30 cellular contexts compared by ENCODE assay signal in the genomic region with DNA sequence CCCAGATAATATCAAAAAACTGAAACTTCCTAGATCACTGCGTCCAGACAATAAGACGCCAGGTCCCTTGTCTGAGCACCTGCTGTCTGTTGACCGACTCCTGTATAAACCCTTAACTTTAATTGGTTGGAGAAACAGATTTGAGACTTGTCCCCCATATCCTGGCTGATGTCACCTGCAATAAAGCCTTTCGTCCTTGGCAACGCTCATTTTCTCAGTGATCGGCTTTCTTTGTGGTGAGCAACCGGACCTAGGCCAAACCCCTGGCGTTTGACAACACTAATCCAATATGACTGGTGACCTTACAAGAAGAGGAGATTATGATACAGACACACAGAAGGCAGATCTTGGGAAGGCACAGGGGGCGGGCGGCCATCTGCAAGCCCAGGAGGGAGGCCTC.
DNase-seq lines count a peak whose midpoint lies in the region; ATAC-seq and TF ChIP-seq lines count a peak whose summit lies in the region.
"Had no signal": no experiment of that assay in that cellular context is flagged by ENCODE, and none has a peak within 500 bp of the region (broad histone marks: within the 10 kb centered on the region; RNA-seq: fewer than 3 reads in every experiment).

No MANE protein-coding gene starts in this region.

- no peaks in the 10 kb centered on the region for H3K4me1 ChIP-seq in hepatocyte (ENCODE audit: insufficient read depth)
- H3K4me1 ChIP-seq in CD4-positive, alpha-beta memory T cell (ENCODE audit: insufficient read depth, low read length) = no peaks in the 10 kb centered on the region
- H3K4me1 ChIP-seq: foreskin keratinocyte, HAP-1, heart left ventricle, parathyroid adenoma had no signal

- no peaks in the 10 kb centered on the region for H3K36me3 ChIP-seq in hepatocyte (replicated peaks; ENCODE audit: insufficient read depth, low read depth)
- H3K36me3 ChIP-seq in CD4-positive, alpha-beta memory T cell (ENCODE audit: insufficient read depth, low read length) = no peaks in the 10 kb centered on the region
- H3K36me3 ChIP-seq: esophagus squamous epithelium, HAP-1, heart left ventricle, thoracic aorta had no signal

- H3K4me3 Mint-ChIP-seq in CD4-positive, alpha-beta memory T cell = no peak overlapping the region
- H3K4me3 Mint-ChIP-seq: activated CD4-positive, alpha-beta memory T cell treated with anti-CD3 and anti-CD28 coated beads for 36 hours; activated naive CD8-positive, alpha-beta T cell; B cell; CD8-positive, alpha-beta memory T cell had no signal

- no peak overlapping the region for H3K4me3 ChIP-seq in hepatocyte
- no peak overlapping the region for H3K4me3 ChIP-seq in CD4-positive, alpha-beta memory T cell (ENCODE audit: low read length in 2 of 2)
- H3K4me3 ChIP-seq: esophagus squamous epithelium, HAP-1, heart left ventricle, smooth muscle cell, thoracic aorta had no signal

- 78% methylated on average over 10 of the region's 10 CpGs for WGBS in hepatocyte (ENCODE audit: low lambda C conversion rate, missing lambda C conversion rate)

- H4K20me1 ChIP-seq in hepatocyte (ENCODE audit: insufficient read depth, poor library complexity, severe bottlenecking) = no peaks in the 10 kb centered on the region

- H3K9me3 ChIP-seq in hepatocyte (ENCODE audit: low read depth) = no peaks in the 10 kb centered on the region
- H3K9me3 ChIP-seq in CD4-positive, alpha-beta memory T cell (ENCODE audit: control insufficient read depth in 1 of 2, low read length in 2 of 2) = no peaks in the 10 kb centered on the region
- H3K9me3 ChIP-seq: esophagus squamous epithelium, HAP-1, heart left ventricle, thoracic aorta had no signal

- peak overlapping the region; percentile 84 for H3K27ac ChIP-seq in hepatocyte
- no peak overlapping the region for H3K27ac ChIP-seq in CD4-positive, alpha-beta memory T cell (ENCODE audit: low read depth, low read length)
- H3K27ac ChIP-seq: esophagus squamous epithelium, foreskin keratinocyte, heart left ventricle, parathyroid adenoma, thoracic aorta had no signal

- peak overlapping the region; percentile 28 for H3K4me2 ChIP-seq in hepatocyte
- H3K4me2 ChIP-seq: smooth muscle cell had no signal

- peaks cover 0 to 5% (median 0%) of the 10 kb centered on the region in 8 donors for H3K9me3 Mint-ChIP-seq in CD4-positive, alpha-beta memory T cell
- H3K9me3 Mint-ChIP-seq: activated CD4-positive, alpha-beta memory T cell treated with anti-CD3 and anti-CD28 coated beads for 36 hours; activated T-helper 2 cell treated with anti-CD3 and anti-CD28 coated beads, Interferon-gamma antibody, Interleukin-2, Interleukin-4, amounts not matched to agents 10 μg/mL and 5 μg/mL and 100 μg/mL, durations not matched to agents 14 hours and 24 hours and 36 hours had no signal

- intact Hi-C loops in CD4-positive, alpha-beta memory T cell (cut with micrococcal nuclease) = no loop called here

- ATAC-seq in HG03457 (IDR thresholded peaks at IDR 0.05; ENCODE audit: unreplicated experiment) = no peak
- no peak for ATAC-seq in GM18520 (IDR thresholded peaks at IDR 0.05; ENCODE audit: unreplicated experiment)
- ATAC-seq: foreskin keratinocyte; heart left ventricle; HepG2; PC-3; stimulated activated naive CD8-positive, alpha-beta T cell treated with anti-CD3 and anti-CD28 coated beads, Interleukin-15, Interleukin-2, amounts not matched to agents 100 U/mL and 50 U/mL, for 24 hours had no signal

- H3K79me2 ChIP-seq in hepatocyte = no peaks in the 10 kb centered on the region
- H3K79me2 ChIP-seq: parathyroid adenoma had no signal

- no peaks in the 10 kb centered on the region for H3K9me2 ChIP-seq in hepatocyte (replicated peaks; ENCODE audit: insufficient read depth)

- DNase-seq in DMS153 treated with DMSO at 0.1 percent for 48 hours (lab: John Stamatoyannopoulos, UW; ENCODE audit: unreplicated experiment) (peak; percentile 90), NCI-H1436 (lab: John Stamatoyannopoulos, UW) (peak; percentile 72), NCI-H748 (lab: John Stamatoyannopoulos, UW; ENCODE audit: unreplicated experiment) (peak; percentile 98), hepatocyte (ENCODE audit: low spot score) (peak; percentile 58)
- DNase-seq in CD4-positive, alpha-beta memory T cell = no peak
- DNase-seq: ACHN; activated CD4-positive, alpha-beta memory T cell treated with anti-CD3 and anti-CD28 coated beads for 36 hours; activated CD4-positive, CD25-positive, alpha-beta regulatory T cell treated with anti-CD3 and anti-CD28 coated beads, Interleukin-2, amount 50 U/mL, for 72 hours; CD8-positive, alpha-beta memory T cell; esophagus squamous epithelium; foreskin keratinocyte; heart left ventricle; Karpas-422; kidney; NCI-H187; NCI-H345; PC-3; stimulated activated CD4-positive, alpha-beta T cell treated with anti-CD3 and anti-CD28 coated beads, Interleukin-1b, Interleukin-23, amount 100 ng/mL, for 48 hours; stimulated activated naive CD8-positive, alpha-beta T cell treated with anti-CD3 and anti-CD28 coated beads, Interleukin-15, Interleukin-2, amounts not matched to agents 100 U/mL and 50 U/mL, for 24 hours; T-helper 2 cell had no signal

- CTCF ChIA-PET in CD4-positive, alpha-beta memory T cell (lab: Charles Lee; ENCODE audit: partially characterized antibody) = no interaction called here

- no peak overlapping the region for H2AFZ ChIP-seq in hepatocyte
- H2AFZ ChIP-seq: parathyroid adenoma had no signal

- TF ChIP-seq CTCF in hepatocyte (IDR thresholded peaks at IDR 0.05; ENCODE audit: poor library complexity) = no peak

- POLR2A ChIA-PET in CD4-positive, alpha-beta memory T cell (lab: Charles Lee; ENCODE audit: partially characterized antibody) = no interaction called here

- no peaks in the 10 kb centered on the region for H3K27me3 ChIP-seq in hepatocyte
- no peaks in the 10 kb centered on the region for H3K27me3 ChIP-seq in CD4-positive, alpha-beta memory T cell (ENCODE audit: insufficient read depth, low read length)
- H3K27me3 ChIP-seq: esophagus squamous epithelium, foreskin keratinocyte, heart left ventricle had no signal

- no peaks in the 10 kb centered on the region for H3K4me1 Mint-ChIP-seq in CD4-positive, alpha-beta memory T cell
- H3K4me1 Mint-ChIP-seq: B cell; CD8-positive, alpha-beta memory T cell had no signal

- peaks cover 0 to 2% of the 10 kb centered on the region in 2 donors for H3K27me3 Mint-ChIP-seq in CD4-positive, alpha-beta memory T cell
- H3K27me3 Mint-ChIP-seq: activated CD4-positive, alpha-beta memory T cell treated with anti-CD3 and anti-CD28 coated beads for 36 hours; activated naive CD8-positive, alpha-beta T cell; CD8-positive, alpha-beta memory T cell had no signal

- H3K27ac Mint-ChIP-seq in CD4-positive, alpha-beta memory T cell = no peak overlapping the region
- H3K27ac Mint-ChIP-seq: activated CD4-positive, alpha-beta memory T cell treated with anti-CD3 and anti-CD28 coated beads for 36 hours; activated naive CD8-positive, alpha-beta T cell; activated T-helper 2 cell treated with anti-CD3 and anti-CD28 coated beads, Interferon-gamma antibody, Interleukin-2, Interleukin-4, amounts not matched to agents 10 μg/mL and 5 μg/mL and 100 μg/mL, durations not matched to agents 14 hours and 24 hours and 36 hours; B cell; CD8-positive, alpha-beta memory T cell had no signal

- H3K36me3 Mint-ChIP-seq in CD4-positive, alpha-beta memory T cell = no peaks in the 10 kb centered on the region
- H3K36me3 Mint-ChIP-seq: activated CD4-positive, alpha-beta memory T cell treated with anti-CD3 and anti-CD28 coated beads for 36 hours; activated naive CD8-positive, alpha-beta T cell; CD8-positive, alpha-beta memory T cell had no signal

Comparison
In these comparisons a context has a peak if more than half of its experiments do, and no peak if none do; other contexts are left out.
1. DNase-seq: peak in DMS153 treated with DMSO at 0.1 percent for 48 hours (single experiment), NCI-H1436 (single experiment), NCI-H748 (single experiment) and hepatocyte (single experiment); none in CD4-positive, alpha-beta memory T cell (0 of 5).